ENCODE assay signal across 1 cellular context in the genomic region with DNA sequence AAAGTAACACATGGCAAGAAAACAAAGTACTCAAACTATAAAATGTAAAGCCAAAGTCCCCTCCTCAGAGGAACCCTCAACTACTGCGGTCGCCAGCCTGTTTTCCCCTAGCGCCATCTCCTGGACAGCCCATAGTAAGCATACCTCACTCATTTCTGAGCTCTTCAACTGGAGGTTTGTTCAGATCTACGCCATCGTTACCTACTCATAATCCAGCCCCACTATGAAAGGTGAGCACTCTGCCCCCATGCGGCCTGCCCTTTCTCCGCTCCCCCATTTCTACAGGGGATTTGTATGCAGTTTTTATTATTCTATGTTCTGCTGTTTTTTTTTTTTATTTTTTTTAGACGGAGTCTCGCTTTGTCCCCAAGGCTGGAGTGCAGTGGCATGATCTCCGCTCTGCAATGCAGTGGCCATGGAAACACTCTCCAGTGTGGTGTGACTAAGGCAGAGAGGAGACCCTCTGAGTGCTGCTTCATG.
TF ChIP-seq lines count a peak whose summit lies in the region.

No MANE protein-coding gene starts in this region.

TF ChIP-seq in H1, 55 proteins besides CTCF, POLR2A, EP300 and RAD21:
- TF ChIP-seq JUND (IDR thresholded peaks at IDR 0.05; ENCODE audit: low read length) (0 out of 2 replicates have a peak, but pooled peaks have one; percentile 51), E2F6 (IDR thresholded peaks at IDR 0.05) (no peak), YY1 (IDR thresholded peaks at IDR 0.05; ENCODE audit: low read depth, low read length) (peak; percentile 45; the same call in 1 of the 2 replicates)
